27 cellular contexts compared by ENCODE assay signal in the genomic region with DNA sequence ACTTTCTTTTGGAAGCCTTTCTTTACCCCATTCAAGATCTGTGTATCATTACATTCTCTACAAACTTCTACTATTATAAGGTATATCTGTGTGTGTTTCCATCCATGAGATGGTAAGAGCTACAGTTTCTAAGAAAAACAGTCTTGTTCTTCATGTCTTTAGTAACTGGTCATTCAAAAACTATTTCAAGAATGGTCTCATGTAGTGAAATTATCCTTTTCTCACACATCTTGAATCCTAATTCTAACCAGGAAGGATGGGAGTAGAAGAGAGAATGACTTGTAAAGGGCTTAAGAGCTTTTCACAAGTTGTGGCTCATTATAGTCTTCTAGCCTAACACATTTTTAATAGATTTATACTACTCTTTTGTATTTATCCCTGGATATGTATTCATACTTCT. TPM values are rescaled to one million over a fixed set of nuclear protein-coding genes. Genes with fewer than 3 reads are reported as not detected.
A peak's percentile ranks its signal among the peaks of the same experiment; 100 is the strongest.
DNase-seq lines count a peak whose midpoint lies in the region; ATAC-seq, FAIRE-seq and TF ChIP-seq lines count a peak whose summit lies in the region.
"Had no signal": no experiment of that assay in that cellular context is flagged by ENCODE, and none has a peak within 500 bp of the region (broad histone marks: within the 10 kb centered on the region; RNA-seq: fewer than 3 reads in every experiment).

No MANE protein-coding gene starts in this region.

- H3K27me3 Mint-ChIP-seq in activated naive CD4-positive, alpha-beta T cell treated with anti-CD3 and anti-CD28 coated beads, Interleukin-2, amount 50 U/mL, for 24 hours: no peaks in the 10 kb centered on the region
- H3K27me3 Mint-ChIP-seq in astrocyte (ENCODE audit: low read depth, unreplicated experiment) (no peaks in the 10 kb centered on the region), type B pancreatic cell (no peaks in the 10 kb centered on the region)
- H3K27me3 Mint-ChIP-seq: activated naive CD8-positive, alpha-beta T cell treated with anti-CD3 and anti-CD28 coated beads, Interleukin-2, amount 50 U/mL, for 24 hours; naive thymus-derived CD8-positive, alpha-beta T cell; T-cell had no signal

- H3K4me1 ChIP-seq in astrocyte (ENCODE audit: insufficient read depth, low read length) (no peaks in the 10 kb centered on the region), gastrocnemius medialis (no peaks in the 10 kb centered on the region)
- H3K4me1 ChIP-seq: esophagus squamous epithelium, heart left ventricle, psoas muscle, thyroid gland had no signal

- H3K4me3 Mint-ChIP-seq in activated naive CD4-positive, alpha-beta T cell treated with anti-CD3 and anti-CD28 coated beads, Interleukin-2, amount 50 U/mL, for 24 hours: no peak overlapping the region
- H3K4me3 Mint-ChIP-seq in astrocyte (ENCODE audit: unreplicated experiment) (no peak overlapping the region), type B pancreatic cell (no peak overlapping the region)
- H3K4me3 Mint-ChIP-seq: activated naive CD8-positive, alpha-beta T cell treated with anti-CD3 and anti-CD28 coated beads, Interleukin-2, amount 50 U/mL, for 24 hours; activated T-cell treated with anti-CD3 and anti-CD28 coated beads, Interleukin-2, amount 50 U/mL, for 72 hours; CD14-positive monocyte; H9; naive thymus-derived CD8-positive, alpha-beta T cell; T-cell had no signal

- H3K27me3 ChIP-seq in astrocyte (ENCODE audit: insufficient read depth, low read length) (no peaks in the 10 kb centered on the region), gastrocnemius medialis (no peaks in the 10 kb centered on the region)
- H3K27me3 ChIP-seq: esophagus squamous epithelium, heart left ventricle, thyroid gland had no signal

- intact Hi-C loops in gastrocnemius medialis (cut with DNase I; ENCODE audit: low total_unique reads): no loop called here

- no peak for TF ChIP-seq POLR2A in gastrocnemius medialis (IDR thresholded peaks at IDR 0.05)

- H4K20me1 ChIP-seq in astrocyte (ENCODE audit: insufficient read depth, low read length): peaks cover 14% of the 10 kb centered on the region

- H3K79me2 ChIP-seq in astrocyte (ENCODE audit: insufficient read depth, low read length): peaks cover 26% of the 10 kb centered on the region

- FAIRE-seq in astrocyte (lab: Jason Lieb, UNC): peak; percentile 70

- peaks cover 62% of the 10 kb centered on the region for H3K4me1 Mint-ChIP-seq in activated naive CD4-positive, alpha-beta T cell treated with anti-CD3 and anti-CD28 coated beads, Interleukin-2, amount 50 U/mL, for 24 hours
- peaks cover 28% of the 10 kb centered on the region for H3K4me1 Mint-ChIP-seq in astrocyte (ENCODE audit: low read depth, unreplicated experiment)
- peaks cover 4% of the 10 kb centered on the region for H3K4me1 Mint-ChIP-seq in type B pancreatic cell (ENCODE audit: unreplicated experiment)
- H3K4me1 Mint-ChIP-seq: CD14-positive monocyte had no signal

- H3K9ac ChIP-seq in astrocyte (ENCODE audit: low read length): no peak overlapping the region
- H3K9ac ChIP-seq: KMS-11 had no signal

- H3K9me3 Mint-ChIP-seq in activated naive CD4-positive, alpha-beta T cell treated with anti-CD3 and anti-CD28 coated beads, Interleukin-2, amount 50 U/mL, for 24 hours: no peaks in the 10 kb centered on the region
- H3K9me3 Mint-ChIP-seq in astrocyte (ENCODE audit: unreplicated experiment) (no peaks in the 10 kb centered on the region), type B pancreatic cell (no peaks in the 10 kb centered on the region)
- H3K9me3 Mint-ChIP-seq: activated naive CD8-positive, alpha-beta T cell treated with anti-CD3 and anti-CD28 coated beads, Interleukin-2, amount 50 U/mL, for 24 hours; activated T-cell treated with anti-CD3 and anti-CD28 coated beads, Interleukin-2, amount 50 U/mL, for 72 hours; CD14-positive monocyte; H9; naive thymus-derived CD8-positive, alpha-beta T cell; T-cell had no signal

- no peaks in the 10 kb centered on the region for H3K9me3 ChIP-seq in astrocyte (ENCODE audit: insufficient read depth, low read depth, low read length)
- H3K9me3 ChIP-seq in gastrocnemius medialis: no peaks in the 10 kb centered on the region
- H3K9me3 ChIP-seq: esophagus squamous epithelium, heart left ventricle, psoas muscle, thyroid gland had no signal

- H3K36me3 ChIP-seq in astrocyte (ENCODE audit: insufficient read depth, low read length): no peaks in the 10 kb centered on the region
- no peaks in the 10 kb centered on the region for H3K36me3 ChIP-seq in gastrocnemius medialis
- H3K36me3 ChIP-seq: esophagus squamous epithelium, thyroid gland had no signal

- H3K4me3 ChIP-seq in astrocyte (ENCODE audit: insufficient read depth, low read depth, low read length) (no peak overlapping the region), gastrocnemius medialis (no peak overlapping the region)
- H3K4me3 ChIP-seq: esophagus squamous epithelium, heart left ventricle, lung, psoas muscle, thyroid gland had no signal

- H2AFZ ChIP-seq in astrocyte (ENCODE audit: low read depth, low read length): no peak overlapping the region

- peak overlapping the region; percentile 71 for H3K27ac Mint-ChIP-seq in activated naive CD4-positive, alpha-beta T cell treated with anti-CD3 and anti-CD28 coated beads, Interleukin-2, amount 50 U/mL, for 24 hours
- H3K27ac Mint-ChIP-seq in astrocyte (ENCODE audit: unreplicated experiment) (peak overlapping the region; percentile 98), type B pancreatic cell (peak overlapping the region; percentile 9)
- H3K27ac Mint-ChIP-seq: activated naive CD8-positive, alpha-beta T cell treated with anti-CD3 and anti-CD28 coated beads, Interleukin-2, amount 50 U/mL, for 24 hours; activated T-cell treated with anti-CD3 and anti-CD28 coated beads, Interleukin-2, amount 50 U/mL, for 72 hours; H9 had no signal

- in situ Hi-C loops in gastrocnemius medialis (cut with MboI; ENCODE audit: low sequenced_read_pairs in 4 of 4): loop anchor here in 1 of 4 donors (25.0 kb wide), 1 partner anchor 98 kb away; no protein-coding TSS in a partner anchor

- peaks cover 22% of the 10 kb centered on the region for H3K36me3 Mint-ChIP-seq in activated naive CD4-positive, alpha-beta T cell treated with anti-CD3 and anti-CD28 coated beads, Interleukin-2, amount 50 U/mL, for 24 hours
- H3K36me3 Mint-ChIP-seq in astrocyte (ENCODE audit: low read depth, unreplicated experiment) (no peaks in the 10 kb centered on the region), type B pancreatic cell (peaks cover 27% of the 10 kb centered on the region)

- ATAC-seq in HG02970 (IDR thresholded peaks at IDR 0.05; ENCODE audit: low FRiP score, unreplicated experiment) (no peak), gastrocnemius medialis (no peak)
- ATAC-seq: activated naive CD8-positive, alpha-beta T cell treated with anti-CD3 and anti-CD28 coated beads, Interleukin-2, amount 50 U/mL, for 24 hours; activated T-cell treated with anti-CD3 and anti-CD28 coated beads, Interleukin-2, amount 50 U/mL, for 72 hours; heart left ventricle; naive thymus-derived CD8-positive, alpha-beta T cell; psoas muscle; T-cell had no signal

- DNase-seq in activated naive CD4-positive, alpha-beta T cell (lab: John Stamatoyannopoulos, UW): no peak
- DNase-seq in astrocyte (ENCODE audit: low read depth): peak; percentile 56
- DNase-seq in kidney tubule cell (ENCODE audit: low spot score): peak; percentile 38
- no peak for DNase-seq in type B pancreatic cell (ENCODE audit: extremely low spot score, unreplicated experiment)
- no peak for DNase-seq in NCI-H1417 (lab: John Stamatoyannopoulos, UW)
- no peak for DNase-seq in gastrocnemius medialis
- DNase-seq: 8988T; activated naive CD8-positive, alpha-beta T cell treated with anti-CD3 and anti-CD28 coated beads, Interleukin-2, amount 50 U/mL, for 24 hours; activated T-cell treated with anti-CD3 and anti-CD28 coated beads, Interleukin-2, amount 50 U/mL, for 72 hours; caudate nucleus; DMS53; esophagus squamous epithelium; H9; heart left ventricle; naive thymus-derived CD8-positive, alpha-beta T cell; NCI-H2081; NCI-H510A; psoas muscle; Right ventricle myocardium superior; stimulated activated CD4-positive, alpha-beta T cell treated with anti-CD3 and anti-CD28 coated beads, Interleukin-12 subunit alpha, Interleukin-12 subunit beta, amount 100 ng/mL, for 4 hours; T-cell; thyroid gland had no signal

- TF ChIP-seq CTCF in astrocyte (IDR thresholded peaks at IDR 0.05; ENCODE audit: insufficient read depth, low read depth, low read length) (no peak), type B pancreatic cell (conservative IDR thresholded peaks at IDR 0.05) (no peak), gastrocnemius medialis (IDR thresholded peaks at IDR 0.05 in 4 of 5, conservative IDR thresholded peaks at IDR 0.05 in 1 of 5) (no peak)

- H3K4me2 ChIP-seq in astrocyte (ENCODE audit: low read length): peak overlapping the region; percentile 0
- H3K4me2 ChIP-seq: KMS-11 had no signal

- H3K27ac ChIP-seq in astrocyte (ENCODE audit: low read depth, low read length): peak overlapping the region; percentile 33
- no peak overlapping the region for H3K27ac ChIP-seq in gastrocnemius medialis
- H3K27ac ChIP-seq: esophagus squamous epithelium, heart left ventricle, KMS-11, psoas muscle, thyroid gland had no signal

RNA-seq across cellular contexts. Expression of a gene that starts 47.3 kb away (rescaled TPM):
- 57.0 and 57.8 TPM in 2 replicates for total RNA-seq in astrocyte
- 36.6 and 42.4 TPM in 2 replicates for total RNA-seq in type B pancreatic cell (ENCODE audit: low replicate concordance)
- total RNA-seq in gastrocnemius medialis: 10 to 100 TPM; 11.0 to 15.7 (median 12.7) TPM

Comparison
In these comparisons a context has a peak if more than half of its experiments do, and no peak if none do; other contexts are left out.
1. H3K27ac Mint-ChIP-seq: peak in every context shown above with its lines; median percentile 98 in astrocyte; 71 in activated naive CD4-positive, alpha-beta T cell treated with anti-CD3 and anti-CD28 coated beads, Interleukin-2, amount 50 U/mL, for 24 hours; 9 in type B pancreatic cell.
2. DNase-seq: peak in astrocyte (single experiment) and kidney tubule cell (single experiment); none in activated naive CD4-positive, alpha-beta T cell (0 of 4), type B pancreatic cell (single experiment), NCI-H1417 (0 of 3) and gastrocnemius medialis (0 of 2).